8 cellular contexts compared by ENCODE assay signal in the genomic region with DNA sequence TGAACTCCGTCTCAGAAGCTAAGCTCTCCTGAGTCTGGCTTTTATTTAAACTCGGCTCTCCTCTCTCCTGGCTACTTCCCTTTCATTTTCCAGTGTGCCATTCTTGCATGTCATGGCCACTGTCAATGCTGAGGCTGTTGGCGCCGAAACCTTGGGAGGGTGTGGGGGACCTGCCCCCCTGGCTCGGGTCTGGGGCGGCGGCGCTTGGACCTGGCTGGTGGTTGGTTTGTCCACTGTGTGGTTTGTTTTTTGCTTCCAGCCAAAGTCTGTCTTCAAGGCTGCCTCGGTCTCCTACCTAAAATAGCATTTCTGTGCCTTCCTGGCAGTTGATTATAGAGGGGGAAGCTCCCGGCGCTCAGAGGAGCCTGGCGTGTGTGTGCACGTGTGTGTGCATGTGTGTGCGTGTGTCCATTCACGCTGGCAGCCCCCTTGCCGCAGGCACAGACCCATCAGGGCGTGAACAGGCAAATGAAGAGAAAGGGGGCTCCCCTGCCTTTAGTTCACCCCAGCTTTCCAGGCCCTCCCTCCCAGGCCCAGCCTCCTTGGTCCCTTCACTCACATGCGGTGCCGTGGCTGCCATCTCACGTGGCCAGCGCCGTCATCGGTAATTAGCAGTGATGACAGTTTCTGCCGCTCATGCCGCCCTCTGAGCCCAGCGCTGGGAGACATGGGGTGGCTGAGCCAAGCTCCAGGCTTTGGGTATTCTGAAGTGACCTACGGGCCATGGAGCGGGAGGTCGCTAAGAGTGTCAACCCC.
DNase-seq lines count a peak whose midpoint lies in the region; ATAC-seq, FAIRE-seq and TF ChIP-seq lines count a peak whose summit lies in the region.

No MANE protein-coding gene starts in this region.

- H3K9ac ChIP-seq in K562 (ENCODE audit: insufficient read depth in 1 of 2, low read depth in 2 of 2, low read length in 2 of 2): peak overlapping the region; percentile 90 to 96
- H3K9ac ChIP-seq in mucosa of stomach (ENCODE audit: low read length): peak overlapping the region; percentile 68

- H3K27me3 Mint-ChIP-seq in immature natural killer cell (ENCODE audit: low read depth in 3 of 3): peaks cover 0 to 9% (median 7%) of the 10 kb centered on the region in 3 donors

- H3K36me3 Mint-ChIP-seq in immature natural killer cell: no peaks in the 10 kb centered on the region

- peak overlapping the region; percentile 65 for H3K4me3 ChIP-seq in K562
- H3K4me3 ChIP-seq in mucosa of stomach (ENCODE audit: low read length): no peak overlapping the region

- peak overlapping the region; percentile 84 for H3K27ac ChIP-seq in K562 (ENCODE audit: extremely low read depth, low read depth, low read length)

- DNase-seq in GM04504 (ENCODE audit: low read depth) (peak; percentile 64), LHCN-M2 (ENCODE audit: low read depth) (peak; percentile 54), K562 (ENCODE audit: extremely low read depth in 1 of 4, low spot score in 3 of 4) (peak; percentile 51 to 80 (median 52)), NCI-H146 (lab: John Stamatoyannopoulos, UW) (no peak), immature natural killer cell (no peak)

- H3K9me3 ChIP-seq in K562 (replicated peaks; ENCODE audit: control insufficient read depth, insufficient read depth, low read depth, low read length) (no peaks in the 10 kb centered on the region), mucosa of stomach (ENCODE audit: control insufficient read depth, low read length) (no peaks in the 10 kb centered on the region)

- TF ChIP-seq EP300 in K562 (IDR thresholded peaks at IDR 0.05; ENCODE audit: low read length): no peak

- H3K4me3 Mint-ChIP-seq in immature natural killer cell: no peak overlapping the region

- TF ChIP-seq CTCF in K562 (IDR thresholded peaks at IDR 0.05 in 2 of 3, conservative IDR thresholded peaks at IDR 0.05 in 1 of 3; ENCODE audit: insufficient read depth in 2 of 3, low read depth in 1 of 3, low read length in 3 of 3): no peak

- H3K4me1 ChIP-seq in K562 (replicated peaks in 1 of 2; ENCODE audit: control insufficient read depth in 2 of 2, insufficient read depth in 2 of 2, low read length in 2 of 2): peaks cover 44 to 73% of the 10 kb centered on the region in 2 experiments
- H3K4me1 ChIP-seq in mucosa of stomach (ENCODE audit: control insufficient read depth, insufficient read depth, low read length): peaks cover 71% of the 10 kb centered on the region

- peak; percentile 66 for TF ChIP-seq POLR2A in K562 (conservative IDR thresholded peaks at IDR 0.05)

- peak overlapping the region; percentile 89 for H3K4me2 ChIP-seq in K562 (ENCODE audit: insufficient read depth, low read length)

- H3K4me1 Mint-ChIP-seq in immature natural killer cell: peaks cover 36 to 42% of the 10 kb centered on the region in 2 donors

- in situ Hi-C loops in K562 (cut with MboI): no loop called here

- intact Hi-C loops in K562 (cut with micrococcal nuclease): no loop called here

- POLR2A ChIA-PET in K562 (lab: Yijun Ruan, JAX): interaction anchor here (0.7 to 1.6 kb wide), 4 partner anchors 10 to 436 kb away, joined by 3 to 6 read pairs (median 4); no protein-coding TSS in a partner anchor

- under 1% methylated on average over 29 of the region's 29 CpGs for WGBS in K562 (ENCODE audit: insufficient coverage, low coverage, missing lambda C conversion rate)

- peaks cover 5% of the 10 kb centered on the region; the same call in 1 of the 3 replicates for H3K36me3 ChIP-seq in K562 (ENCODE audit: control insufficient read depth, insufficient read depth, low read length)
- H3K36me3 ChIP-seq in mucosa of stomach (ENCODE audit: control insufficient read depth, insufficient read depth, low read length): no peaks in the 10 kb centered on the region

- no peak for TF ChIP-seq RAD21 in K562 (CRISPR knock-in tag; conservative IDR thresholded peaks at IDR 0.05 in 1 of 2, IDR thresholded peaks at IDR 0.05 in 1 of 2)

- CTCF ChIA-PET in K562 (lab: Yijun Ruan, JAX; ENCODE audit: low intra/inter-chr PET ratio): no interaction called here

- peaks cover 21% of the 10 kb centered on the region; the same call in 1 of the 2 replicates for H4K20me1 ChIP-seq in K562 (replicated peaks; ENCODE audit: control insufficient read depth, insufficient read depth, low read length)

- H3K9me3 Mint-ChIP-seq in immature natural killer cell: no peaks in the 10 kb centered on the region

- FAIRE-seq in K562 (lab: Jason Lieb, UNC): peak; percentile 35

- no peak overlapping the region for H3K27ac Mint-ChIP-seq in immature natural killer cell

- peak overlapping the region; percentile 89 for H2AFZ ChIP-seq in K562 (ENCODE audit: low read depth, low read length)

- peaks cover 7% of the 10 kb centered on the region for H3K9me1 ChIP-seq in K562 (ENCODE audit: control insufficient read depth, insufficient read depth, low read length)

- peaks cover 63% of the 10 kb centered on the region for H3K79me2 ChIP-seq in K562 (ENCODE audit: control insufficient read depth, insufficient read depth, low read length)

- ATAC-seq in K562: peak; percentile 36
- ATAC-seq in GM19023 (IDR thresholded peaks at IDR 0.05; ENCODE audit: unreplicated experiment): no peak
- ATAC-seq in GM18873 (IDR thresholded peaks at IDR 0.05; ENCODE audit: low FRiP score, unreplicated experiment): no peak

- BruUV-seq in K562 (replicated peaks; lab: Mats Ljungman, UMichigan): no TSS peak

- H3K27me3 ChIP-seq in K562 (ENCODE audit: control insufficient read depth in 2 of 2, insufficient read depth in 2 of 2, low read length in 2 of 2) (no peaks in the 10 kb centered on the region), mucosa of stomach (ENCODE audit: control insufficient read depth, insufficient read depth, low read length) (no peaks in the 10 kb centered on the region)

TF ChIP-seq in K562, 482 proteins besides CTCF, POLR2A, EP300 and RAD21 (continues in another document):
- TF ChIP-seq ZNF408 (CRISPR knock-in tag; IDR thresholded peaks at IDR 0.05; ENCODE audit: low read depth): no peak
- no peak for TF ChIP-seq KAT8 (IDR thresholded peaks at IDR 0.05; ENCODE audit: low read depth)
- TF ChIP-seq, protein P1, sequence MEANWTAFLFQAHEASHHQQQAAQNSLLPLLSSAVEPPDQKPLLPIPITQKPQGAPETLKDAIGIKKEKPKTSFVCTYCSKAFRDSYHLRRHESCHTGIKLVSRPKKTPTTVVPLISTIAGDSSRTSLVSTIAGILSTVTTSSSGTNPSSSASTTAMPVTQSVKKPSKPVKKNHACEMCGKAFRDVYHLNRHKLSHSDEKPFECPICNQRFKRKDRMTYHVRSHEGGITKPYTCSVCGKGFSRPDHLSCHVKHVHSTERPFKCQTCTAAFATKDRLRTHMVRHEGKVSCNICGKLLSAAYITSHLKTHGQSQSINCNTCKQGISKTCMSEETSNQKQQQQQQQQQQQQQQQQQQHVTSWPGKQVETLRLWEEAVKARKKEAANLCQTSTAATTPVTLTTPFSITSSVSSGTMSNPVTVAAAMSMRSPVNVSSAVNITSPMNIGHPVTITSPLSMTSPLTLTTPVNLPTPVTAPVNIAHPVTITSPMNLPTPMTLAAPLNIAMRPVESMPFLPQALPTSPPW (CRISPR knock-in tag; IDR thresholded peaks at IDR 0.05): peak; percentile 66
- no peak for TF ChIP-seq THRAP3 (IDR thresholded peaks at IDR 0.05; ENCODE audit: borderline replicate concordance)
- TF ChIP-seq, protein P2, sequence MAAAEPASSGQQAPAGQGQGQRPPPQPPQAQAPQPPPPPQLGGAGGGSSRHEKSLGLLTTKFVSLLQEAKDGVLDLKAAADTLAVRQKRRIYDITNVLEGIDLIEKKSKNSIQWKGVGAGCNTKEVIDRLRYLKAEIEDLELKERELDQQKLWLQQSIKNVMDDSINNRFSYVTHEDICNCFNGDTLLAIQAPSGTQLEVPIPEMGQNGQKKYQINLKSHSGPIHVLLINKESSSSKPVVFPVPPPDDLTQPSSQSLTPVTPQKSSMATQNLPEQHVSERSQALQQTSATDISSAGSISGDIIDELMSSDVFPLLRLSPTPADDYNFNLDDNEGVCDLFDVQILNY (CRISPR knock-in tag; IDR thresholded peaks at IDR 0.05): no peak
- peak; percentile 63 for TF ChIP-seq TAF9B (IDR thresholded peaks at IDR 0.05; ENCODE audit: partially characterized antibody)
- no peak for TF ChIP-seq SMARCA4 (IDR thresholded peaks at IDR 0.05)
- no peak for TF ChIP-seq U2AF1 (optimal IDR thresholded peaks at IDR 0.05; ENCODE audit: low read depth, low read length)
- TF ChIP-seq ZNF324 (CRISPR knock-in tag; IDR thresholded peaks at IDR 0.05): no peak
- TF ChIP-seq ASH1L (IDR thresholded peaks at IDR 0.05; ENCODE audit: borderline replicate concordance, low read depth, partially characterized antibody): no peak
- no peak for TF ChIP-seq HMG20B (CRISPR knock-in tag; IDR thresholded peaks at IDR 0.05)
- peak; percentile 62 for TF ChIP-seq GABPB1 (CRISPR knock-in tag; IDR thresholded peaks at IDR 0.05)
- TF ChIP-seq ZNF384 (IDR thresholded peaks at IDR 0.05; ENCODE audit: low read depth, low read length): no peak
- no peak for TF ChIP-seq SMARCB1 (IDR thresholded peaks at IDR 0.05; ENCODE audit: insufficient read length, low read depth)
- no peak for TF ChIP-seq ZNF431 (CRISPR knock-in tag; IDR thresholded peaks at IDR 0.05)
- TF ChIP-seq, protein P3, sequence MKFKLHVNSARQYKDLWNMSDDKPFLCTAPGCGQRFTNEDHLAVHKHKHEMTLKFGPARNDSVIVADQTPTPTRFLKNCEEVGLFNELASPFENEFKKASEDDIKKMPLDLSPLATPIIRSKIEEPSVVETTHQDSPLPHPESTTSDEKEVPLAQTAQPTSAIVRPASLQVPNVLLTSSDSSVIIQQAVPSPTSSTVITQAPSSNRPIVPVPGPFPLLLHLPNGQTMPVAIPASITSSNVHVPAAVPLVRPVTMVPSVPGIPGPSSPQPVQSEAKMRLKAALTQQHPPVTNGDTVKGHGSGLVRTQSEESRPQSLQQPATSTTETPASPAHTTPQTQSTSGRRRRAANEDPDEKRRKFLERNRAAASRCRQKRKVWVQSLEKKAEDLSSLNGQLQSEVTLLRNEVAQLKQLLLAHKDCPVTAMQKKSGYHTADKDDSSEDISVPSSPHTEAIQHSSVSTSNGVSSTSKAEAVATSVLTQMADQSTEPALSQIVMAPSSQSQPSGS (CRISPR knock-in tag; IDR thresholded peaks at IDR 0.05): no peak
- TF ChIP-seq FOXJ2 (tag; IDR thresholded peaks at IDR 0.05): no peak
- 0 out of 2 replicates have a peak, but pooled peaks have one; percentile 24 for TF ChIP-seq NFIC (IDR thresholded peaks at IDR 0.05)
- no peak for TF ChIP-seq ZNF146 (CRISPR knock-in tag; IDR thresholded peaks at IDR 0.05; ENCODE audit: unreplicated experiment)
- TF ChIP-seq KHSRP (IDR thresholded peaks at IDR 0.05): no peak
- no peak for TF ChIP-seq PYGO2 (tag; IDR thresholded peaks at IDR 0.05)
- TF ChIP-seq CCNT2 (IDR thresholded peaks at IDR 0.05; ENCODE audit: borderline replicate concordance, extremely low read depth, insufficient read length, low read depth, low read length): no peak
- TF ChIP-seq HMG20A (CRISPR knock-in tag; conservative IDR thresholded peaks at IDR 0.05): no peak
- TF ChIP-seq MXI1 (IDR thresholded peaks at IDR 0.05; ENCODE audit: low read depth, low read length): peak; percentile 84; the same call in 1 of the 2 replicates

Comparison
In these comparisons a context has a peak if more than half of its experiments do, and no peak if none do; other contexts are left out.
1. DNase-seq: peak in GM04504 (single experiment), LHCN-M2 (single experiment) and K562 (4 of 4); none in NCI-H146 (single experiment) and immature natural killer cell (0 of 3).